8 cellular contexts compared by ENCODE assay signal in the genomic region with DNA sequence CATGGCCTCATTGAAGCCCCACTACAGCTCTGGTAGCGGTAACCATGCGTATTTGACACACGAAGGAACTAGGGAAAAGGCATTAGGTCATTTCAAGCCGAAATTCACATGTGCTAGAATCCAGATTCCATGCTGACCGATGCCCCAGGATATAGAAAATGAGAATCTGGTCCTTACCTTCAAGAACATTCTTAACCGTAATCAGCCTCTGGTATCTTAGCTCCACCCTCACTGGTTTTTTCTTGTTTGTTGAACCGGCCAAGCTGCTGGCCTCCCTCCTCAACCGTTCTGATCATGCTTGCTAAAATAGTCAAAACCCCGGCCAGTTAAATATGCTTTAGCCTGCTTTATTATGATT. TPM values are rescaled to one million over a fixed set of nuclear protein-coding genes. Genes with fewer than 3 reads are reported as not detected.
DNase-seq lines count a peak whose midpoint lies in the region; ATAC-seq, FAIRE-seq and TF ChIP-seq lines count a peak whose summit lies in the region.

No MANE protein-coding gene starts in this region.

- H3K27ac Mint-ChIP-seq in nephron = peak overlapping the region in 2 of 3 experiments; percentile 77 to 88

- no peaks in the 10 kb centered on the region for H3K9me3 ChIP-seq in A673 (ENCODE audit: low read depth, low read length, poor library complexity, severe bottlenecking)
- no peaks in the 10 kb centered on the region for H3K9me3 ChIP-seq in OCI-LY1 (ENCODE audit: low read length)
- no peaks in the 10 kb centered on the region for H3K9me3 ChIP-seq in duodenal mucosa (ENCODE audit: control insufficient read depth in 1 of 2, low read length in 2 of 2)

- peak overlapping the region; percentile 88 to 91 (median 91) for H3K4me3 Mint-ChIP-seq in nephron

- no peaks in the 10 kb centered on the region for H3K36me3 Mint-ChIP-seq in nephron (ENCODE audit: low read depth)

- no TSS peak for BruUV-seq in A673 (replicated peaks; lab: Mats Ljungman, UMichigan)

- peaks cover 5% of the 10 kb centered on the region for H3K4me1 Mint-ChIP-seq in nephron

- no peaks in the 10 kb centered on the region for H4K20me1 ChIP-seq in OCI-LY1 (ENCODE audit: insufficient read depth, low read length)

- H3K36me3 ChIP-seq in A673 (ENCODE audit: insufficient read depth, low read length, poor library complexity, severe bottlenecking) = no peaks in the 10 kb centered on the region
- no peaks in the 10 kb centered on the region; the same call in 1 of the 2 replicates for H3K36me3 ChIP-seq in OCI-LY1 (ENCODE audit: insufficient read depth, low read length)
- no peaks in the 10 kb centered on the region for H3K36me3 ChIP-seq in duodenal mucosa (ENCODE audit: control insufficient read depth in 1 of 2, insufficient read depth in 2 of 2, low read length in 2 of 2)

- POLR2A ChIA-PET in A673 (lab: Charles Lee; ENCODE audit: low non-redundant PET) = no interaction called here

- peak overlapping the region; percentile 83 for H3K4me3 ChIP-seq in A673 (ENCODE audit: low read depth, low read length, poor library complexity, severe bottlenecking)
- H3K4me3 ChIP-seq in OCI-LY1 (ENCODE audit: low read depth, low read length, poor library complexity, severe bottlenecking) = peak overlapping the region; percentile 94
- H3K4me3 ChIP-seq in duodenal mucosa (ENCODE audit: low read depth in 1 of 2, low read length in 2 of 2) = peak overlapping the region; percentile 66 to 68

- H3K27ac ChIP-seq in A673 (ENCODE audit: low read depth, low read length, poor library complexity, severe bottlenecking) = peak overlapping the region; percentile 90
- H3K27ac ChIP-seq in OCI-LY1 (ENCODE audit: low read depth, low read length, poor library complexity, severe bottlenecking) = peak overlapping the region; percentile 50
- no peak overlapping the region for H3K27ac ChIP-seq in duodenal mucosa (ENCODE audit: low read depth, low read length)

- H3K79me2 ChIP-seq in OCI-LY1 (ENCODE audit: insufficient read depth, low read length) = peaks cover 48% of the 10 kb centered on the region

- H3K4me2 ChIP-seq in OCI-LY1 (ENCODE audit: low read length) = peak overlapping the region; percentile 94

- H3K9me3 Mint-ChIP-seq in nephron = no peaks in the 10 kb centered on the region

- TF ChIP-seq CTCF in A673 (conservative IDR thresholded peaks at IDR 0.05; ENCODE audit: low read depth, low read length) = no peak
- TF ChIP-seq CTCF in OCI-LY1 (IDR thresholded peaks at IDR 0.05; ENCODE audit: low read length) = no peak
- TF ChIP-seq CTCF in nephron (IDR thresholded peaks at IDR 0.05; ENCODE audit: unreplicated experiment in 3 of 3) = no peak

- DNase-seq in A673 (ENCODE audit: low spot score) (peak; percentile 13), GM18507 (ENCODE audit: extremely low spot score, insufficient read length, low read depth) (no peak)

- H3K27me3 Mint-ChIP-seq in nephron (ENCODE audit: low read depth) = no peaks in the 10 kb centered on the region

- H3F3A ChIP-seq in OCI-LY1 (ENCODE audit: insufficient read depth, low read length) = no peaks in the 10 kb centered on the region

- CTCF ChIA-PET in A673 (lab: Charles Lee) = no interaction called here

- H3K9ac ChIP-seq in OCI-LY1 (ENCODE audit: low read length) = peak overlapping the region; percentile 95
- peak overlapping the region; percentile 57 to 59 for H3K9ac ChIP-seq in duodenal mucosa (ENCODE audit: low read depth in 1 of 2, low read length in 2 of 2)

- ATAC-seq in HG02885 (IDR thresholded peaks at IDR 0.05; ENCODE audit: poor library complexity, unreplicated experiment) (no peak), GM21528 (IDR thresholded peaks at IDR 0.05; ENCODE audit: low FRiP score, unreplicated experiment) (no peak), GM21737 (IDR thresholded peaks at IDR 0.05; ENCODE audit: unreplicated experiment) (no peak)

- intact Hi-C loops in A673 (cut with micrococcal nuclease; ENCODE audit: unreplicated experiment) = no loop called here

- H3K27me3 ChIP-seq in A673 (replicated peaks; ENCODE audit: insufficient read depth, low read depth, low read length, poor library complexity) (no peaks in the 10 kb centered on the region), OCI-LY1 (ENCODE audit: insufficient read depth, low read length) (no peaks in the 10 kb centered on the region), duodenal mucosa (ENCODE audit: control insufficient read depth in 1 of 2, insufficient read depth in 2 of 2, low read length in 2 of 2) (no peaks in the 10 kb centered on the region)

- FAIRE-seq in GM18507 (lab: Jason Lieb, UNC) = peak; percentile 12

- no peaks in the 10 kb centered on the region for H3K9me2 ChIP-seq in OCI-LY1 (ENCODE audit: low read depth, low read length)

- H2AFZ ChIP-seq in OCI-LY1 (ENCODE audit: low read length) = no peak overlapping the region

- H3K4me1 ChIP-seq in A673 (ENCODE audit: insufficient read depth, low read length, poor library complexity, severe bottlenecking) (peaks cover 4% of the 10 kb centered on the region), OCI-LY1 (ENCODE audit: insufficient read depth, low read length, severe bottlenecking) (peaks cover 30% of the 10 kb centered on the region), duodenal mucosa (ENCODE audit: control insufficient read depth in 1 of 2, insufficient read depth in 2 of 2, low read length in 2 of 2) (peaks cover 8 to 17% of the 10 kb centered on the region in 2 donors)

RNA-seq across cellular contexts. Expression of a gene that starts 0.9 kb away (rescaled TPM):
- 66.9 and 67.1 TPM in 2 replicates for total RNA-seq in A673 (2021)
